Comparison of ENCODE assay signal across 1 cellular context in the genomic region with DNA sequence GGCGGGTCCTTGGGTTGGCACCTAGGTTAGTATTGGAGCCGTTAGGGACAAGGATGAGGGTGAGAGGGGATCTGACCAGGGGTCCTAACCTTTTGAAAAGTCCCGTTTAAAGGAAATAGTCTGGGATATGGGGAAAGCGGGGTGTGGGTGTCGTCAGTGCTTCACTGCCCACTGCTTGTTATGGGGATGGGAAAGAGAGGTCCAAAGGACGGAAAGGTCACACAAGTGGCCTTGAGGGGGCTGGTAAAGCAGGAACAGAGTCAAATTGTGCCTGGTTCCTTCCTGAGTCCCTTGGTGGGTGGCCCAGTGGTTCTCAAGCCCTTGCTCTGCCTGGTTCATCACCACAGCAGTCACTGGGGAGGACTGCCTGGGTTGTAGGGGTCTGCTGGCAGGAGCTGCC.
TF ChIP-seq lines count a peak whose summit lies in the region.

No MANE protein-coding gene starts in this region.

TF ChIP-seq in GM23338, 12 proteins besides CTCF, POLR2A, EP300 and RAD21 (continued from another document):
- TF ChIP-seq JUNB (IDR thresholded peaks at IDR 0.05; ENCODE audit: unreplicated experiment) (no peak), ZNF114 (CRISPR knock-in tag; IDR thresholded peaks at IDR 0.05) (no peak)
TF ChIP-seq in GM23338: peak in this region for 0.
